ENCODE assay signal across 11 cellular contexts in the genomic region with DNA sequence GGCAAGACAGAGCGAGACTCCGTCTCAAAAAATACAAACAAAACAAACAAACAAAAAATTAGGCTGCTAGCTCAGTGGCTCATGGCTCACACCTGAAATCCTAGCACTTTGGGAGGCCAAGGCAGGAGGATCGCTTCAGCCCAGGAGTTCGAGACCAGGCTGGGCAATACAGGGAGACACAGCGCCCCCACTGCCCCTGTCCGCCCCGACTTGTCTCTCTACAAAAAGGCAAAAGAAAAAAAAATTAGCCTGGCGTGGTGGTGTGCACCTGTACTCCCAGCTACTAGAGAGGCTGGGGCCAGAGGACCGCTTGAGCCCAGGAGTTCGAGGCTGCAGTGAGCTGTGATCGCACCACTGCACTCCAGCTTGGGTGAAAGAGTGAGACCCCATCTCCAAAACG. TPM values are rescaled to one million over a fixed set of nuclear protein-coding genes. Genes with fewer than 3 reads are reported as not detected.
DNase-seq lines count a peak whose midpoint lies in the region; TF ChIP-seq lines count a peak whose summit lies in the region.
"Had no signal": no experiment of that assay in that cellular context is flagged by ENCODE, and none has a peak within 500 bp of the region (broad histone marks: within the 10 kb centered on the region; RNA-seq: fewer than 3 reads in every experiment).

No MANE protein-coding gene starts in this region.

- H3K36me3 Mint-ChIP-seq in T-helper 2 cell treated with Interferon-gamma antibody and Interleukin-4, amounts not matched to agents 5 μg/mL and 100 μg/mL, for 36 hours (ENCODE audit: low read depth): no peaks in the 10 kb centered on the region

- H3K27me3 ChIP-seq in prostate gland (replicated peaks; ENCODE audit: insufficient read depth): no peaks in the 10 kb centered on the region

- peaks cover 8% of the 10 kb centered on the region for H3K4me1 Mint-ChIP-seq in T-helper 2 cell treated with Interferon-gamma antibody and Interleukin-4, amounts not matched to agents 5 μg/mL and 100 μg/mL, for 36 hours (ENCODE audit: low read depth)

- no peak for TF ChIP-seq POLR2A in prostate gland (IDR thresholded peaks at IDR 0.05)

- intact Hi-C loops in prostate gland (cut with DNase I): no loop called here

- no peak for TF ChIP-seq CTCF in VCaP (conservative IDR thresholded peaks at IDR 0.05)
- no peak for TF ChIP-seq CTCF in prostate gland (IDR thresholded peaks at IDR 0.05)

- peaks cover 9% of the 10 kb centered on the region for H3K4me1 ChIP-seq in prostate gland (replicated peaks)

- no peaks in the 10 kb centered on the region for H3K9me3 ChIP-seq in prostate gland
- H3K9me3 ChIP-seq: esophagus muscularis mucosa had no signal

- H3K36me3 ChIP-seq in prostate gland: no peaks in the 10 kb centered on the region
- H3K36me3 ChIP-seq: esophagus muscularis mucosa had no signal

- WGBS in prostate gland: 78% methylated on average over 12 of the region's 12 CpGs

- H3K27ac ChIP-seq in VCaP (peak overlapping the region; percentile 97; the same call in 1 of the 2 replicates), epithelial cell of prostate (peak overlapping the region; percentile 100), prostate gland (peak overlapping the region in 1 of 2 donors; percentile 93)
- H3K27ac ChIP-seq: esophagus muscularis mucosa had no signal

- DNase-seq in T-helper 2 cell treated with Interferon-gamma antibody and Interleukin-4, amounts not matched to agents 5 μg/mL and 100 μg/mL, for 36 hours (ENCODE audit: low spot score): no peak
- DNase-seq in T-helper 2 cell: no peak
- no peak for DNase-seq in epithelial cell of prostate (ENCODE audit: low read depth, low spot score)
- DNase-seq in prostate gland (ENCODE audit: low spot score): no peak
- DNase-seq in NOMO-1 treated with dmso at 0.1 percent for 144 hours (lab: John Stamatoyannopoulos, UW; ENCODE audit: unreplicated experiment): no peak
- DNase-seq in occipital lobe (lab: John Stamatoyannopoulos, UW): no peak
- DNase-seq in stimulated activated CD4-positive, alpha-beta T cell treated with anti-CD3 and anti-CD28 coated beads, Interleukin-2, amount 100 ng/mL, for 48 hours: no peak
- DNase-seq: NCI-H226, T1000 had no signal

- peak overlapping the region; percentile 44 for H3K4me3 Mint-ChIP-seq in T-helper 2 cell treated with Interferon-gamma antibody and Interleukin-4, amounts not matched to agents 5 μg/mL and 100 μg/mL, for 36 hours

- no peaks in the 10 kb centered on the region for H3K9me3 Mint-ChIP-seq in T-helper 2 cell treated with Interferon-gamma antibody and Interleukin-4, amounts not matched to agents 5 μg/mL and 100 μg/mL, for 36 hours

- no peak overlapping the region for H3K27ac Mint-ChIP-seq in T-helper 2 cell treated with Interferon-gamma antibody and Interleukin-4, amounts not matched to agents 5 μg/mL and 100 μg/mL, for 36 hours

- H3K4me3 ChIP-seq in prostate gland: peak overlapping the region; percentile 65

- H3K27me3 Mint-ChIP-seq in T-helper 2 cell treated with Interferon-gamma antibody and Interleukin-4, amounts not matched to agents 5 μg/mL and 100 μg/mL, for 36 hours (ENCODE audit: low read depth): peaks cover 46% of the 10 kb centered on the region

RNA-seq across cellular contexts. Expression of gene CDH1, which starts 0.5 kb away (rescaled TPM):
- total RNA-seq in prostate gland (100 to 1,000 TPM in 1 of 2 donors, 10 to 100 TPM in 1; 75.7 to 300 TPM), occipital lobe (1.1 TPM)

Comparison
In these comparisons a context has a peak if more than half of its experiments do, and no peak if none do; other contexts are left out.
1. RNA of gene CDH1, which starts 0.5 kb away (total RNA-seq): 75.7 to 300 TPM in prostate gland; 1.1 TPM in occipital lobe (single experiment); every median in the first group is over 10 times any median in the second.